Comparison of ENCODE assay signal across 32 cellular contexts in the genomic region with DNA sequence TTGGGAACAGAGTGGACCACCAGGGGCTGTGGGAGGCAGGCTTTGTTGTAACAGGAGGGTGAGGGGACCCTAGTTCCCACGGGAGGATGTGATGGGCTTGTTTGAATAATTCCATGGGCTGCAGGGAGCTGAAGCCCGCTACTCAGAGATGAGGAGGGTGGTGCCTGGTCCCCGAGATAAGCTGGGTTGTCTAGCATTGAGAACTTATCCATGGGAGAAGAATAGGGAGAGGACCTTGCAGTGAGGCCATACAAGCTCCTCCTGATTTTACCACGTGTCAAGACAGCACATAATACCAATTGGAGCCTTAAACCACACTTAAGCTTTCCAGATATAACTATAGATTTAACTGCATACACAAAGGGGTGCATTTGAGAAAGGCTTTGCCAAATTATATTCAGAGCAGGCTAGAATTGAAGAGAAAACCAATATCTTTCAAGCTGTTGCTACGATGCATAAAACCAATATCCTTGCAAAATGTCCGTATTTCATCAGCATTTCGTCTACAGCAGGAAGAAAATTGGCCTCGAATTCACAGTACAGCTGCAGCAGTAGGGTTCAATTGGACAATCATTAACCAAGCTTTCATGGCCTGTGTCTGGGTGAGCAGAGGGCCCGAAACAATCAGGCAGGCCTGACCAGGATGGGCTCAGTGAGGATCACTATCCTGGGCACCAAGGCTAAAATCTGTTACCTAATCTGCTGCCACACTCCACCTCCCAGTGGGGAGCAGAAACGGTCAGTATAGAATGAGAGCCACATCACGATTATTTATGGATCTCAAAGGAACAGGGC.
"Had no signal": no experiment of that assay in that cellular context is flagged by ENCODE, and none has a peak within 500 bp of the region (broad histone marks: within the 10 kb centered on the region; RNA-seq: fewer than 3 reads in every experiment).

No MANE protein-coding gene starts in this region.

- H3K27ac ChIP-seq: adrenal gland, ascending aorta, body of pancreas, brain microvascular endothelial cell, breast epithelium, cardiac muscle cell had no signal

- H3K9me3 ChIP-seq: adrenal gland, ascending aorta, body of pancreas, breast epithelium had no signal

- H3K4me3 ChIP-seq: adrenal gland, ascending aorta, body of pancreas, breast epithelium, cardiac muscle cell had no signal

- H3K4me1 ChIP-seq: adrenal gland, ascending aorta, body of pancreas, breast epithelium had no signal

- ATAC-seq: activated naive CD4-positive, alpha-beta T cell treated with anti-CD3 and anti-CD28 coated beads, Interleukin-2, amount 50 U/mL, for 72 hours; activated naive CD8-positive, alpha-beta T cell treated with anti-CD3 and anti-CD28 coated beads, Interleukin-2, amount 50 U/mL, for 24 hours; activated T-cell treated with anti-CD3 and anti-CD28 coated beads, Interleukin-2, amount 50 U/mL, for 4 hours; activated T-cell treated with anti-CD3 and anti-CD28 coated beads, Interleukin-2, amount 50 U/mL, for 72 hours; activated T-helper 17 cell treated with anti-CD3 and anti-CD28 coated beads, Interleukin-2, amount 50 U/mL, for 72 hours; body of pancreas had no signal

- FAIRE-seq: astrocyte had no signal

- H3K27me3 ChIP-seq: adrenal gland, ascending aorta, body of pancreas, brain microvascular endothelial cell, breast epithelium, cardiac muscle cell had no signal

- H3K36me3 ChIP-seq: adrenal gland, ascending aorta, brain microvascular endothelial cell, breast epithelium, cardiac muscle cell had no signal

- DNase-seq: activated effector memory CD4-positive, alpha-beta T cell treated with anti-CD3 and anti-CD28 coated beads, Interleukin-2, amount 50 U/mL, for 16 hours; activated effector memory CD4-positive, alpha-beta T cell treated with Interleukin-2 at 50 U/mL for 16 hours; activated gamma-delta T cell; activated gamma-delta T cell treated with Interleukin-2 at 50 U/mL for 16 hours; activated naive CD4-positive, alpha-beta T cell; activated naive CD4-positive, alpha-beta T cell treated with anti-CD3 and anti-CD28 coated beads for 36 hours; activated naive CD4-positive, alpha-beta T cell treated with anti-CD3 and anti-CD28 coated beads, Interleukin-2, amount 10 ng/mL, durations not matched to agents 7 days and 5 days; activated naive CD4-positive, alpha-beta T cell treated with anti-CD3 and anti-CD28 coated beads, Interleukin-2, amount 50 U/mL, for 16 hours; activated naive CD4-positive, alpha-beta T cell treated with Interleukin-2 at 50 U/mL for 16 hours; activated naive CD8-positive, alpha-beta T cell treated with anti-CD3 and anti-CD28 coated beads for 36 hours; activated naive CD8-positive, alpha-beta T cell treated with anti-CD3 and anti-CD28 coated beads, Interleukin-2, amount 10 ng/mL, durations not matched to agents 7 days and 5 days; activated naive CD8-positive, alpha-beta T cell treated with anti-CD3 and anti-CD28 coated beads, Interleukin-2, amount 50 U/mL, for 24 hours; activated T-cell treated with anti-CD3 and anti-CD28 coated beads, Interleukin-2, amount 50 U/mL, for 1 hour; activated T-cell treated with anti-CD3 and anti-CD28 coated beads, Interleukin-2, amount 50 U/mL, for 24 hours; activated T-cell treated with anti-CD3 and anti-CD28 coated beads, Interleukin-2, amount 50 U/mL, for 4 hours; activated T-cell treated with anti-CD3 and anti-CD28 coated beads, Interleukin-2, amount 50 U/mL, for 48 hours; activated T-cell treated with anti-CD3 and anti-CD28 coated beads, Interleukin-2, amount 50 U/mL, for 72 hours; adrenal gland; amniotic stem cell; amygdala; anterior cingulate cortex; aorta; body of pancreas; brain microvascular endothelial cell; central memory CD4-positive, alpha-beta T cell; cerebellar nuclear complex had no signal
